Comparison of ENCODE assay signal across 26 cellular contexts in genomic region chr14:71579331-71579730, GRCh38.
"Had no signal": no experiment of that assay in that cellular context is flagged by ENCODE, and none has a peak within 500 bp of the region (broad histone marks: within the 10 kb centered on the region; RNA-seq: fewer than 3 reads in every experiment).

No MANE protein-coding gene starts in this region.

- H3K9me3 Mint-ChIP-seq: activated B cell treated with CpG ODN at 0.5 μM for 24 hours; activated CD4-positive, alpha-beta memory T cell treated with anti-CD3 and anti-CD28 coated beads for 36 hours; activated naive CD4-positive, alpha-beta T cell treated with anti-CD3 and anti-CD28 coated beads, Interleukin-2, amount 10 ng/mL, durations not matched to agents 7 days and 5 days; naive thymus-derived CD4-positive, alpha-beta T cell; stimulated activated naive B cell treated with anti-CD40 and anti-IgM and Interleukin-4, amounts not matched to agents 10 μg/mL and 1 μg/mL and 100 μg/mL, for 72 hours had no signal

- H3K36me3 ChIP-seq: cardiac muscle cell, left ventricle myocardium inferior, sigmoid colon, transverse colon had no signal

- FAIRE-seq: urothelium cell line had no signal

- ATAC-seq: activated CD4-positive, alpha-beta T cell treated with anti-CD3 and anti-CD28 coated beads for 36 hours; activated T-cell treated with anti-CD3 and anti-CD28 coated beads, Interleukin-2, amount 50 U/mL, for 72 hours; body of pancreas; naive thymus-derived CD4-positive, alpha-beta T cell; stimulated activated naive B cell treated with anti-CD40 and anti-IgM and Interleukin-4, amounts not matched to agents 10 μg/mL and 1 μg/mL and 100 μg/mL, for 72 hours had no signal

- H3K36me3 Mint-ChIP-seq: activated CD4-positive, alpha-beta memory T cell treated with anti-CD3 and anti-CD28 coated beads for 36 hours had no signal

- H3K27ac ChIP-seq: body of pancreas, cardiac muscle cell, left ventricle myocardium inferior, sigmoid colon, transverse colon had no signal

- DNase-seq: activated B cell treated with CpG ODN at 0.5 μM for 24 hours; activated CD4-positive, alpha-beta memory T cell treated with anti-CD3 and anti-CD28 coated beads for 36 hours; activated CD4-positive, alpha-beta T cell treated with anti-CD3 and anti-CD28 coated beads for 36 hours; activated effector memory CD4-positive, alpha-beta T cell treated with Interleukin-2 at 50 U/mL for 16 hours; activated naive CD4-positive, alpha-beta T cell treated with anti-CD3 and anti-CD28 coated beads, Interleukin-2, amount 10 ng/mL, durations not matched to agents 7 days and 5 days; activated T-cell treated with anti-CD3 and anti-CD28 coated beads, Interleukin-2, amount 50 U/mL, for 72 hours; anterior cingulate cortex; body of pancreas; dermis blood vessel endothelial cell; effector CD8-positive, alpha-beta T cell; erythroblast; foreskin melanocyte; hippocampal formation; kidney glomerular epithelial cell; left ventricle myocardium inferior; naive thymus-derived CD4-positive, alpha-beta T cell; retina; sigmoid colon; stimulated activated CD4-positive, alpha-beta T cell treated with anti-CD3 and anti-CD28 coated beads, Interleukin-2, amount 100 ng/mL, for 48 hours; stimulated activated CD8-positive, alpha-beta memory T cell treated with anti-CD3 and anti-CD28 coated beads, Interleukin-4, amount 100 ng/mL, for 48 hours; stimulated activated naive B cell treated with anti-CD40 and anti-IgM and Interleukin-4, amounts not matched to agents 10 μg/mL and 1 μg/mL and 100 μg/mL, for 72 hours; T1000; transverse colon had no signal

- H3K9me3 ChIP-seq: body of pancreas, left ventricle myocardium inferior, sigmoid colon, transverse colon had no signal

- H3K4me3 ChIP-seq: body of pancreas, cardiac muscle cell, left ventricle myocardium inferior, sigmoid colon, transverse colon had no signal

- H3K27me3 ChIP-seq: body of pancreas, cardiac muscle cell, sigmoid colon, transverse colon had no signal

- H3K27me3 Mint-ChIP-seq: activated B cell treated with CpG ODN at 0.5 μM for 24 hours; activated CD4-positive, alpha-beta memory T cell treated with anti-CD3 and anti-CD28 coated beads for 36 hours; activated CD4-positive, alpha-beta T cell treated with anti-CD3 and anti-CD28 coated beads for 36 hours; activated naive CD4-positive, alpha-beta T cell treated with anti-CD3 and anti-CD28 coated beads, Interleukin-2, amount 10 ng/mL, durations not matched to agents 7 days and 5 days; naive thymus-derived CD4-positive, alpha-beta T cell; progenitor cell of endocrine pancreas; stimulated activated naive B cell treated with anti-CD40 and anti-IgM and Interleukin-4, amounts not matched to agents 10 μg/mL and 1 μg/mL and 100 μg/mL, for 72 hours had no signal

- H3K27ac Mint-ChIP-seq: activated B cell treated with CpG ODN at 0.5 μM for 24 hours; activated CD4-positive, alpha-beta memory T cell treated with anti-CD3 and anti-CD28 coated beads for 36 hours; activated CD4-positive, alpha-beta T cell treated with anti-CD3 and anti-CD28 coated beads for 36 hours; activated naive CD4-positive, alpha-beta T cell treated with anti-CD3 and anti-CD28 coated beads, Interleukin-2, amount 10 ng/mL, durations not matched to agents 7 days and 5 days; activated T-cell treated with anti-CD3 and anti-CD28 coated beads, Interleukin-2, amount 50 U/mL, for 72 hours; progenitor cell of endocrine pancreas; stimulated activated naive B cell treated with anti-CD40 and anti-IgM and Interleukin-4, amounts not matched to agents 10 μg/mL and 1 μg/mL and 100 μg/mL, for 72 hours had no signal

- H3K4me3 Mint-ChIP-seq: activated B cell treated with CpG ODN at 0.5 μM for 24 hours; activated CD4-positive, alpha-beta memory T cell treated with anti-CD3 and anti-CD28 coated beads for 36 hours; activated CD4-positive, alpha-beta T cell treated with anti-CD3 and anti-CD28 coated beads for 36 hours; activated naive CD4-positive, alpha-beta T cell treated with anti-CD3 and anti-CD28 coated beads, Interleukin-2, amount 10 ng/mL, durations not matched to agents 7 days and 5 days; activated T-cell treated with anti-CD3 and anti-CD28 coated beads, Interleukin-2, amount 50 U/mL, for 72 hours; naive thymus-derived CD4-positive, alpha-beta T cell; stimulated activated naive B cell treated with anti-CD40 and anti-IgM and Interleukin-4, amounts not matched to agents 10 μg/mL and 1 μg/mL and 100 μg/mL, for 72 hours had no signal
